In the genomic region with DNA sequence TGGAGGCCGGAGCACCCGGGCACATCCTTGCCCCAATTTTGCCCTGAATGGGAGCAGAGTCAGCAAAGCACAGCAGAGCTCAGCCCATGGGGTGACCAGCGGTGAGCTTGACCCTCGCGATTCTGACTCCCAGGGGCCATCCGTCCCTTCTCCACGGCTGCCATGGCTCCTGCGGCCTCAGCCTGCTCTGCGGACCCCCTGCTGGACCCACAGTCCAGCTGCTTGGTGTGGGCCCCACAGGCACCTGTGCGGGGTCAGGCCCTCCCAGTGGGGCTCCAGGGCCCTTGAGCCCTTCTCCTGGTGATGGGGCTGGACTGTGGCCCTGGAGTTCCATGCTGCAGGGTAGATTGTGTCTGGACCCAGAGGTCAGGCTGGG, we compare ENCODE assay signal across 25 cellular contexts.
"Had no signal": no experiment of that assay in that cellular context is flagged by ENCODE, and none has a peak within 500 bp of the region (broad histone marks: within the 10 kb centered on the region; RNA-seq: fewer than 3 reads in every experiment).

No MANE protein-coding gene starts in this region.

- H3K36me3 Mint-ChIP-seq: memory B cell; natural killer cell; stimulated activated naive B cell treated with anti-CD40 and anti-IgM and Interleukin-4, amounts not matched to agents 10 μg/mL and 1 μg/mL and 100 μg/mL, for 72 hours had no signal

- H3K4me1 ChIP-seq: psoas muscle, right lobe of liver had no signal

- H3K9me3 Mint-ChIP-seq: memory B cell; natural killer cell; neural crest cell; stimulated activated naive B cell treated with anti-CD40 and anti-IgM and Interleukin-4, amounts not matched to agents 10 μg/mL and 1 μg/mL and 100 μg/mL, for 72 hours; stimulated activated naive CD8-positive, alpha-beta T cell treated with anti-CD3 and anti-CD28 coated beads, Interleukin-15, Interleukin-2, amounts not matched to agents 100 ng/mL and 50 ng/mL, for 24 hours had no signal

- H3K27ac Mint-ChIP-seq: memory B cell; natural killer cell; stimulated activated naive B cell treated with anti-CD40 and anti-IgM and Interleukin-4, amounts not matched to agents 10 μg/mL and 1 μg/mL and 100 μg/mL, for 72 hours; stimulated activated naive CD8-positive, alpha-beta T cell treated with anti-CD3 and anti-CD28 coated beads, Interleukin-15, Interleukin-2, amounts not matched to agents 100 ng/mL and 50 ng/mL, for 24 hours had no signal

- H3K27ac ChIP-seq: epithelial cell of prostate, gastrocnemius medialis, ovary, psoas muscle, right lobe of liver, thoracic aorta, tibial nerve, upper lobe of left lung had no signal

- H3K4me3 ChIP-seq: dorsolateral prefrontal cortex, gastrocnemius medialis, lung, ovary, psoas muscle, right lobe of liver, thoracic aorta, tibial nerve, upper lobe of left lung had no signal

- H3K9me3 ChIP-seq: gastrocnemius medialis, ovary, psoas muscle, right lobe of liver, thoracic aorta, tibial nerve, upper lobe of left lung had no signal

- ATAC-seq: esophagus mucosa; gastrocnemius medialis; left lobe of liver; natural killer cell; right lobe of liver; stimulated activated naive B cell treated with anti-CD40 and anti-IgM and Interleukin-4, amounts not matched to agents 10 μg/mL and 1 μg/mL and 100 μg/mL, for 72 hours had no signal

- H3K4me3 Mint-ChIP-seq: memory B cell; natural killer cell; neural crest cell; stimulated activated naive B cell treated with anti-CD40 and anti-IgM and Interleukin-4, amounts not matched to agents 10 μg/mL and 1 μg/mL and 100 μg/mL, for 72 hours; stimulated activated naive CD8-positive, alpha-beta T cell treated with anti-CD3 and anti-CD28 coated beads, Interleukin-15, Interleukin-2, amounts not matched to agents 100 ng/mL and 50 ng/mL, for 24 hours had no signal

- DNase-seq: dorsolateral prefrontal cortex; effector CD4-positive, alpha-beta T cell; foreskin fibroblast; gastrocnemius medialis; head of caudate nucleus; kidney; natural killer cell; nucleus accumbens; ovary; psoas muscle; small intestine; stimulated activated CD4-positive, alpha-beta T cell treated with anti-CD3 and anti-CD28 coated beads, Interleukin-15, amount 100 ng/mL, for 24 hours; stimulated activated CD4-positive, alpha-beta T cell treated with anti-CD3 and anti-CD28 coated beads, Interleukin-2, amount 100 ng/mL, for 48 hours; stimulated activated naive B cell treated with anti-CD40 and anti-IgM and Interleukin-4, amounts not matched to agents 10 μg/mL and 1 μg/mL and 100 μg/mL, for 72 hours; upper lobe of left lung had no signal

- H3K36me3 ChIP-seq: gastrocnemius medialis, ovary, right lobe of liver, thoracic aorta, tibial nerve, upper lobe of left lung had no signal

- H3K27me3 ChIP-seq: ovary, right lobe of liver had no signal
